Comparison of ENCODE assay signal across 8 cellular contexts in the genomic region with DNA sequence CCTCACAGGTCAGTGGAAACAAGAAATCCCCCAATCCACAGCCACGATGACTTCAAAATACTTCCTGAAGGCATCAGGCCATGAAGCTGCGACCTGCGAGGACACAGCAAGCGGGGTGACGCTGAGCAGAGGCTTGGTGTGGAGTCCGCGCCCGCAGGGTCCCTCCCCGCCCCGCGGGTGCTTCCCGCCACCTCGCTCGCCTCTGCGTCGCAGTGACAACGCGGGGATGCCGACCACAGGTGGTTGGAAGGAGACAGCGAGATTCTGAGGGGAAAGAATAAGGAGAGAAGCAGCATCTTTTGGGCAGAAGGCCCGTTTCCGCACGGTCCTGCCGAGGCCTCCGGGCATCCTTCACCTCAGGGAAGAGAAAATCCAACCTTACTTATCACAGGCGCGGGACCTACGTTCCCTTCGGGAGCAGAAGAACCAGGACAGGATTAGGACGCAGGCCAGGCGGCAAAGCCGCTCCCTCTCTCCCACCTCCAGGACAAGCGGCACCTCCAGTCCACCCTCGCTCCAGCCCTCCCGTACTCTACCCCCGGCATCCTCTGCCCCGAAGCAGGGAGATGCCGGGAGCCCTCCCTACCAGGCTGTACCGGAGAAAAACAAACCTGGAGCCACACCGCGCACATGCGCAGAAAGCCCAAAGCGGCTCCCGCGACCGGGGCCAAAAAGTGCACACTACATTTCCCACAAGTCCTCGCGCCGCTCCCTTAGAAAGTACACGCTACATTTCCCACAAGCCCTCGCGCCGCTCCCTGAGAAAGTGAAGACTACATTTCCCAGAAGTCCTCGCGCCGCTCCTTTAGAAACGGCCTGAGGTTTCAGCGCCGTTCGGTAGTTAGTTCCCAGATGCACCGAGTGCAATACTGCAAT.
DNase-seq lines count a peak whose midpoint lies in the region; ATAC-seq and TF ChIP-seq lines count a peak whose summit lies in the region.

No MANE protein-coding gene starts in this region.

- TF ChIP-seq RAD21 in Ishikawa (IDR thresholded peaks at IDR 0.05; ENCODE audit: low read depth): no peak

- no peaks in the 10 kb centered on the region for H3K9me3 ChIP-seq in mucosa of descending colon

- ATAC-seq in GM21619 (IDR thresholded peaks at IDR 0.05; ENCODE audit: unreplicated experiment) (peak; percentile 90), mucosa of descending colon (peak; percentile 99)

- H3K4me3 ChIP-seq in epithelial cell of proximal tubule (ENCODE audit: low read depth, low read length) (peak overlapping the region; percentile 67), mucosa of descending colon (peak overlapping the region; percentile 56)

- peaks cover 6% of the 10 kb centered on the region for H3K4me1 ChIP-seq in mucosa of descending colon (ENCODE audit: low read depth)

- peak; percentile 95 for DNase-seq in DMS153 (lab: John Stamatoyannopoulos, UW)
- peak; percentile 47 for DNase-seq in OCI-M2 (lab: John Stamatoyannopoulos, UW; ENCODE audit: unreplicated experiment)
- peak; percentile 94 for DNase-seq in activated T-cell treated with anti-CD3 and anti-CD28 coated beads, Interleukin-2, amount 50 U/mL, for 1 hour
- DNase-seq in epithelial cell of proximal tubule (ENCODE audit: low read depth): peak; percentile 87
- DNase-seq in mucosa of descending colon: peak; percentile 96 to 99 (median 97)
- peak; percentile 89 to 91 for DNase-seq in stimulated activated CD8-positive, alpha-beta memory T cell treated with anti-CD3 and anti-CD28 coated beads, Interleukin-4, amount 100 ng/mL, for 1 hour (ENCODE audit: low read depth in 2 of 2, low spot score in 1 of 2)

- H3K36me3 ChIP-seq in mucosa of descending colon (ENCODE audit: low read depth): no peaks in the 10 kb centered on the region

- TF ChIP-seq CTCF in epithelial cell of proximal tubule (conservative IDR thresholded peaks at IDR 0.05; ENCODE audit: low read depth, low read length) (no peak), mucosa of descending colon (IDR thresholded peaks at IDR 0.05) (peak; percentile 20)

- TF ChIP-seq EP300 in Ishikawa (IDR thresholded peaks at IDR 0.05; ENCODE audit: borderline replicate concordance): no peak

- intact Hi-C loops in mucosa of descending colon (cut with DNase I, micrococcal nuclease): no loop called here

TF ChIP-seq in Ishikawa, 13 proteins besides CTCF, POLR2A, EP300 and RAD21:
- TF ChIP-seq, protein P1, sequence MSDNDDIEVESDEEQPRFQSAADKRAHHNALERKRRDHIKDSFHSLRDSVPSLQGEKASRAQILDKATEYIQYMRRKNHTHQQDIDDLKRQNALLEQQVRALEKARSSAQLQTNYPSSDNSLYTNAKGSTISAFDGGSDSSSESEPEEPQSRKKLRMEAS (IDR thresholded peaks at IDR 0.05): peak; percentile 64; the same call in 1 of the 2 replicates
- TF ChIP-seq CREB1 (IDR thresholded peaks at IDR 0.05; ENCODE audit: low read depth): peak; percentile 63
- TF ChIP-seq YY1 (IDR thresholded peaks at IDR 0.05; ENCODE audit: low read depth): peak; percentile 42; the same call in 1 of the 2 replicates
- no peak for TF ChIP-seq FOXM1 (IDR thresholded peaks at IDR 0.05; ENCODE audit: borderline replicate concordance, low read depth)

Comparison
In these comparisons a context has a peak if more than half of its experiments do, and no peak if none do; other contexts are left out.
1. Peak in every context shown above with its lines: DNase-seq, ATAC-seq and H3K4me3 ChIP-seq.
2. DNase-seq: peak in every context shown above with its lines; median percentile 97 in mucosa of descending colon; 95 in DMS153; 94 in activated T-cell treated with anti-CD3 and anti-CD28 coated beads, Interleukin-2, amount 50 U/mL, for 1 hour; 90 in stimulated activated CD8-positive, alpha-beta memory T cell treated with anti-CD3 and anti-CD28 coated beads, Interleukin-4, amount 100 ng/mL, for 1 hour; 87 in epithelial cell of proximal tubule; 47 in OCI-M2.